In the genomic region with DNA sequence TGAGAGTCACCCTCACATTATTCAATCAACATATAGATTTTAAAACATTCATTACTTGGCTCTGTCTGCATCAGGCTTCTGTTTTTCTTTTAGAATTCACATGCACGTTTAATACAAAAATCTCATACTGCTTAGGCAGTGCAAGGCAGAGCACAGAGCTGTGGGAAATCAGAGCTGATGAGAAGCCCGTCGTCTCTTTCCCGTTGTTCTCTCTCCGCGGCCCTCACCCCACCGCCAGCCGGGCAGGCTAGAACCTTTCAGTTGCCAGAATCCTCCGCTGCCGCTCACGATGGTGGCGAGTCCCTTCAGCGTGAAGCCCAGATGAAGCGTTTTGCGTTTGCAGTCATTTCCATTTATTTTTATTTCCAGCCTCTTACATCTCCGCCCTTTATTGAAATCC, we compare ENCODE assay signal across 1 cellular context.
TF ChIP-seq lines count a peak whose summit lies in the region.

No MANE protein-coding gene starts in this region.

TF ChIP-seq in GM23338, 12 proteins besides CTCF, POLR2A, EP300 and RAD21 (continued from another document):
- TF ChIP-seq, protein P1, sequence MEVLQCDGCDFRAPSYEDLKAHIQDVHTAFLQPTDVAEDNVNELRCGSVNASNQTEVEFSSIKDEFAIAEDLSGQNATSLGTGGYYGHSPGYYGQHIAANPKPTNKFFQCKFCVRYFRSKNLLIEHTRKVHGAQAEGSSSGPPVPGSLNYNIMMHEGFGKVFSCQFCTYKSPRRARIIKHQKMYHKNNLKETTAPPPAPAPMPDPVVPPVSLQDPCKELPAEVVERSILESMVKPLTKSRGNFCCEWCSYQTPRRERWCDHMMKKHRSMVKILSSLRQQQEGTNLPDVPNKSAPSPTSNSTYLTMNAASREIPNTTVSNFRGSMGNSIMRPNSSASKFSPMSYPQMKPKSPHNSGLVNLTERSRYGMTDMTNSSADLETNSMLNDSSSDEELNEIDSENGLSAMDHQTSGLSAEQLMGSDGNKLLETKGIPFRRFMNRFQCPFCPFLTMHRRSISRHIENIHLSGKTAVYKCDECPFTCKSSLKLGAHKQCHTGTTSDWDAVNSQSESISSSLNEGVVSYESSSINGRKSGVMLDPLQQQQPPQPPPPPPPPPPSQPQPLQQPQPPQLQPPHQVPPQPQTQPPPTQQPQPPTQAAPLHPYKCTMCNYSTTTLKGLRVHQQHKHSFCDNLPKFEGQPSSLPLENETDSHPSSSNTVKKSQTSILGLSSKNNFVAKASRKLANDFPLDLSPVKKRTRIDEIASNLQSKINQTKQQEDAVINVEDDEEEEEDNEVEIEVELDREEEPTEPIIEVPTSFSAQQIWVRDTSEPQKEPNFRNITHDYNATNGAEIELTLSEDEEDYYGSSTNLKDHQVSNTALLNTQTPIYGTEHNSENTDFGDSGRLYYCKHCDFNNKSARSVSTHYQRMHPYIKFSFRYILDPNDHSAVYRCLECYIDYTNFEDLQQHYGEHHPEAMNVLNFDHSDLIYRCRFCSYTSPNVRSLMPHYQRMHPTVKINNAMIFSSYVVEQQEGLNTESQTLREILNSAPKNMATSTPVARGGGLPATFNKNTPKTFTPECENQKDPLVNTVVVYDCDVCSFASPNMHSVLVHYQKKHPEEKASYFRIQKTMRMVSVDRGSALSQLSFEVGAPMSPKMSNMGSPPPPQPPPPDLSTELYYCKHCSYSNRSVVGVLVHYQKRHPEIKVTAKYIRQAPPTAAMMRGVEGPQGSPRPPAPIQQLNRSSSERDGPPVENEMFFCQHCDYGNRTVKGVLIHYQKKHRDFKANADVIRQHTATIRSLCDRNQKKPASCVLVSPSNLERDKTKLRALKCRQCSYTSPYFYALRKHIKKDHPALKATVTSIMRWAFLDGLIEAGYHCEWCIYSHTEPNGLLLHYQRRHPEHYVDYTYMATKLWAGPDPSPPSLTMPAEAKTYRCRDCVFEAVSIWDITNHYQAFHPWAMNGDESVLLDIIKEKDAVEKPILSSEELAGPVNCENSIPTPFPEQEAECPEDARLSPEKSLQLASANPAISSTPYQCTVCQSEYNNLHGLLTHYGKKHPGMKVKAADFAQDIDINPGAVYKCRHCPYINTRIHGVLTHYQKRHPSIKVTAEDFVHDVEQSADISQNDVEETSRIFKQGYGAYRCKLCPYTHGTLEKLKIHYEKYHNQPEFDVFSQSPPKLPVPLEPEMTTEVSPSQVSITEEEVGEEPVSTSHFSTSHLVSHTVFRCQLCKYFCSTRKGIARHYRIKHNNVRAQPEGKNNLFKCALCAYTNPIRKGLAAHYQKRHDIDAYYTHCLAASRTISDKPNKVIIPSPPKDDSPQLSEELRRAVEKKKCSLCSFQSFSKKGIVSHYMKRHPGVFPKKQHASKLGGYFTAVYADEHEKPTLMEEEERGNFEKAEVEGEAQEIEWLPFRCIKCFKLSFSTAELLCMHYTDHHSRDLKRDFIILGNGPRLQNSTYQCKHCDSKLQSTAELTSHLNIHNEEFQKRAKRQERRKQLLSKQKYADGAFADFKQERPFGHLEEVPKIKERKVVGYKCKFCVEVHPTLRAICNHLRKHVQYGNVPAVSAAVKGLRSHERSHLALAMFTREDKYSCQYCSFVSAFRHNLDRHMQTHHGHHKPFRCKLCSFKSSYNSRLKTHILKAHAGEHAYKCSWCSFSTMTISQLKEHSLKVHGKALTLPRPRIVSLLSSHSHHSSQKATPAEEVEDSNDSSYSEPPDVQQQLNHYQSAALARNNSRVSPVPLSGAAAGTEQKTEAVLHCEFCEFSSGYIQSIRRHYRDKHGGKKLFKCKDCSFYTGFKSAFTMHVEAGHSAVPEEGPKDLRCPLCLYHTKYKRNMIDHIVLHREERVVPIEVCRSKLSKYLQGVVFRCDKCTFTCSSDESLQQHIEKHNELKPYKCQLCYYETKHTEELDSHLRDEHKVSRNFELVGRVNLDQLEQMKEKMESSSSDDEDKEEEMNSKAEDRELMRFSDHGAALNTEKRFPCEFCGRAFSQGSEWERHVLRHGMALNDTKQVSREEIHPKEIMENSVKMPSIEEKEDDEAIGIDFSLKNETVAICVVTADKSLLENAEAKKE (CRISPR knock-in tag; IDR thresholded peaks at IDR 0.05), result no peak
- TF ChIP-seq EZH2phosphoT487 (IDR thresholded peaks at IDR 0.05; ENCODE audit: unreplicated experiment), result no peak
